Comparison of ENCODE assay signal across 21 cellular contexts in genomic region chr2:174011796-174012195, GRCh38. TPM values are rescaled to one million over a fixed set of nuclear protein-coding genes. Genes with fewer than 3 reads are reported as not detected.
DNase-seq lines count a peak whose midpoint lies in the region; ATAC-seq and FAIRE-seq lines count a peak whose summit lies in the region.
"Had no signal": no experiment of that assay in that cellular context is flagged by ENCODE, and none has a peak within 500 bp of the region (broad histone marks: within the 10 kb centered on the region; RNA-seq: fewer than 3 reads in every experiment).

No MANE protein-coding gene starts in this region.

- no peaks in the 10 kb centered on the region for H3K9me3 Mint-ChIP-seq in CD4-positive, alpha-beta memory T cell
- no peaks in the 10 kb centered on the region for H3K9me3 Mint-ChIP-seq in memory B cell
- H3K9me3 Mint-ChIP-seq: activated CD4-positive, alpha-beta memory T cell treated with anti-CD3 and anti-CD28 coated beads for 36 hours had no signal

- ATAC-seq in T-helper 17 cell = no peak
- no peak for ATAC-seq in memory B cell (ENCODE audit: low read depth)

- peaks cover 9 to 11% of the 10 kb centered on the region in 2 donors for H3K27me3 Mint-ChIP-seq in CD4-positive, alpha-beta memory T cell
- H3K27me3 Mint-ChIP-seq in T-helper 17 cell = peaks cover 30% of the 10 kb centered on the region
- no peaks in the 10 kb centered on the region for H3K27me3 Mint-ChIP-seq in memory B cell

- FAIRE-seq in small intestine (lab: Jason Lieb, UNC) = no peak
- FAIRE-seq: H54, K562, RCC 7860 had no signal

- H3K4me1 ChIP-seq in CD4-positive, alpha-beta memory T cell (ENCODE audit: insufficient read depth, low read length) = peaks cover 5% of the 10 kb centered on the region
- H3K4me1 ChIP-seq in small intestine (ENCODE audit: control insufficient read depth in 2 of 2, insufficient read depth in 1 of 2, low read depth in 1 of 2, low read length in 1 of 2) = peaks cover 0 to 12% of the 10 kb centered on the region in 2 donors

- H3K27ac Mint-ChIP-seq in CD4-positive, alpha-beta memory T cell = no peak overlapping the region
- H3K27ac Mint-ChIP-seq in T-helper 17 cell (peak overlapping the region; percentile 21), memory B cell (peak overlapping the region; percentile 45)
- H3K27ac Mint-ChIP-seq: activated CD4-positive, alpha-beta memory T cell treated with anti-CD3 and anti-CD28 coated beads for 36 hours had no signal

- peaks cover 1 to 8% (median 4%) of the 10 kb centered on the region in 4 donors for H3K4me1 Mint-ChIP-seq in CD4-positive, alpha-beta memory T cell
- H3K4me1 Mint-ChIP-seq in T-helper 17 cell = peaks cover 16% of the 10 kb centered on the region
- H3K4me1 Mint-ChIP-seq in memory B cell = peaks cover 3% of the 10 kb centered on the region

- no peak overlapping the region for H3K4me3 ChIP-seq in CD4-positive, alpha-beta memory T cell (ENCODE audit: low read length in 2 of 2)
- no peak overlapping the region for H3K4me3 ChIP-seq in small intestine (ENCODE audit: low read depth in 1 of 2, low read length in 2 of 2)
- H3K4me3 ChIP-seq: K562, SK-N-MC had no signal

- in situ Hi-C loops in G401 (cut with HindIII; ENCODE audit: low sequenced_read_pairs) = no loop called here

- no peak overlapping the region for H3K27ac ChIP-seq in CD4-positive, alpha-beta memory T cell (ENCODE audit: low read depth, low read length)
- H3K27ac ChIP-seq in small intestine (ENCODE audit: low read depth in 1 of 2, low read length in 1 of 2) = peak overlapping the region in 1 of 2 donors; percentile 1
- H3K27ac ChIP-seq: epithelial cell of prostate, SK-N-MC had no signal

- no peaks in the 10 kb centered on the region for H3K36me3 Mint-ChIP-seq in CD4-positive, alpha-beta memory T cell
- H3K36me3 Mint-ChIP-seq in T-helper 17 cell (ENCODE audit: low read depth) (no peaks in the 10 kb centered on the region), memory B cell (no peaks in the 10 kb centered on the region)
- H3K36me3 Mint-ChIP-seq: activated CD4-positive, alpha-beta memory T cell treated with anti-CD3 and anti-CD28 coated beads for 36 hours had no signal

- CTCF ChIA-PET in CD4-positive, alpha-beta memory T cell (lab: Charles Lee; ENCODE audit: partially characterized antibody) = interaction anchor here (1.3 to 1.6 kb wide), 2 partner anchors 15 to 41 kb away, joined by 3 read pairs; no protein-coding TSS in a partner anchor

- no peaks in the 10 kb centered on the region for H3K9me3 ChIP-seq in CD4-positive, alpha-beta memory T cell (ENCODE audit: control insufficient read depth in 1 of 2, low read length in 2 of 2)
- H3K9me3 ChIP-seq in T-helper 17 cell (ENCODE audit: control insufficient read depth, low read length, poor library complexity, severe bottlenecking) (no peaks in the 10 kb centered on the region), small intestine (ENCODE audit: control insufficient read depth, low read depth) (no peaks in the 10 kb centered on the region)
- H3K9me3 ChIP-seq: spleen had no signal

- H3K36me3 ChIP-seq in CD4-positive, alpha-beta memory T cell (ENCODE audit: insufficient read depth, low read length) = no peaks in the 10 kb centered on the region
- H3K36me3 ChIP-seq in small intestine (ENCODE audit: control insufficient read depth in 2 of 2, insufficient read depth in 2 of 2, low read length in 2 of 2) = no peaks in the 10 kb centered on the region
- H3K36me3 ChIP-seq: spleen had no signal

- 88 to 93% (median 92%) methylated on average over 2 of the region's 2 CpGs for WGBS in small intestine, 3 donors

- DNase-seq in CD4-positive, alpha-beta memory T cell = no peak
- DNase-seq in T-helper 17 cell (no peak), memory B cell (ENCODE audit: low spot score in 2 of 2) (no peak), small intestine (peak; percentile 72), foreskin melanocyte (no peak), G401 (ENCODE audit: low spot score) (no peak), NCI-H1092 (lab: John Stamatoyannopoulos, UW) (no peak)
- DNase-seq: activated CD4-positive, alpha-beta memory T cell treated with anti-CD3 and anti-CD28 coated beads for 36 hours; activated CD4-positive, CD25-positive, alpha-beta regulatory T cell; activated gamma-delta T cell treated with Interleukin-2 at 50 U/mL for 16 hours; dorsolateral prefrontal cortex; foreskin fibroblast; kidney glomerular epithelial cell; MV-4-11; NCI-H2081; spleen had no signal

- POLR2A ChIA-PET in CD4-positive, alpha-beta memory T cell (lab: Charles Lee; ENCODE audit: partially characterized antibody) = interaction anchor here (0.8 to 1.3 kb wide), 3 partner anchors 31 to 47 kb away, joined by 6 to 7 read pairs (median 7); no protein-coding TSS in a partner anchor

- intact Hi-C loops in CD4-positive, alpha-beta memory T cell (cut with micrococcal nuclease) = no loop called here

- H3K4me3 Mint-ChIP-seq in CD4-positive, alpha-beta memory T cell = peak overlapping the region in 6 of 8 donors; percentile 18 to 70 (median 43)
- H3K4me3 Mint-ChIP-seq in T-helper 17 cell (peak overlapping the region; percentile 47), memory B cell (no peak overlapping the region)
- H3K4me3 Mint-ChIP-seq: activated CD4-positive, alpha-beta memory T cell treated with anti-CD3 and anti-CD28 coated beads for 36 hours had no signal

- peaks cover 3% of the 10 kb centered on the region for H3K27me3 ChIP-seq in CD4-positive, alpha-beta memory T cell (ENCODE audit: insufficient read depth, low read length)
- H3K27me3 ChIP-seq in small intestine (ENCODE audit: control insufficient read depth in 2 of 2, insufficient read depth in 2 of 2, low read length in 2 of 2) = no peaks in the 10 kb centered on the region

RNA-seq across cellular contexts. Expression of gene SP3, which starts 46.6 kb away (rescaled TPM):
- total RNA-seq in CD4-positive, alpha-beta memory T cell = 100 to 1,000 TPM; 117 to 130 TPM
- polyA plus RNA-seq in CD4-positive, alpha-beta memory T cell = 10 to 100 TPM; 55.5 to 83.4 TPM
- 100 to 1,000 TPM; 123 to 155 TPM for total RNA-seq in T-helper 17 cell
- polyA plus RNA-seq in small intestine = 10 to 100 TPM; 15.0 to 22.7 (median 15.4) TPM
- total RNA-seq in G401 (2014; rRNA removed; shearing (Covaris generic)) = 88.2 and 108 TPM in 2 replicates

Comparison
In these comparisons a context has a peak if more than half of its experiments do, and no peak if none do; other contexts are left out.
1. H3K27ac Mint-ChIP-seq: peak in T-helper 17 cell (single experiment) and memory B cell (single experiment); none in CD4-positive, alpha-beta memory T cell (0 of 7).